In genomic region chr9:129806126-129806525, GRCh38 we compare ENCODE assay signal across 17 cellular contexts. TPM values are rescaled to one million over a fixed set of nuclear protein-coding genes. Genes with fewer than 3 reads are reported as not detected.
DNase-seq lines count a peak whose midpoint lies in the region; ATAC-seq, FAIRE-seq and TF ChIP-seq lines count a peak whose summit lies in the region.
"Had no signal": no experiment of that assay in that cellular context is flagged by ENCODE, and none has a peak within 500 bp of the region (broad histone marks: within the 10 kb centered on the region; RNA-seq: fewer than 3 reads in every experiment).

No MANE protein-coding gene starts in this region.

- CTCF ChIA-PET in activated CD4-positive, alpha-beta T cell treated with anti-CD3 and anti-CD28 coated beads, Interleukin-2, amount 10 ng/mL, durations not matched to agents 7 days and 5 days (lab: Charles Lee): interaction anchor here (0.5 kb wide), 1 partner anchor 376 kb away, joined by 3 read pairs; no protein-coding TSS in a partner anchor

- peaks cover 47% of the 10 kb centered on the region for H3K36me3 Mint-ChIP-seq in activated CD4-positive, alpha-beta T cell treated with anti-CD3 and anti-CD28 coated beads, Interleukin-2, amount 10 ng/mL, durations not matched to agents 7 days and 5 days (ENCODE audit: low read depth)
- H3K36me3 Mint-ChIP-seq in brain: peaks cover 50% of the 10 kb centered on the region

- H3K9me3 Mint-ChIP-seq in activated CD4-positive, alpha-beta T cell treated with anti-CD3 and anti-CD28 coated beads, Interleukin-2, amount 10 ng/mL, durations not matched to agents 7 days and 5 days: no peaks in the 10 kb centered on the region
- no peaks in the 10 kb centered on the region for H3K9me3 Mint-ChIP-seq in brain

- 40 to 53% (median 46%) methylated on average over 3 of the region's 3 CpGs for WGBS in spleen, 5 donors
- WGBS in sigmoid colon, 2 donors: 13 to 51% methylated on average over 3 of the region's 3 CpGs

- H3K27ac ChIP-seq in spleen: peak overlapping the region in 5 of 8 donors; percentile 50 to 69 (median 62)
- H3K27ac ChIP-seq in sigmoid colon: no peak overlapping the region
- H3K27ac ChIP-seq: adrenal gland, esophagus squamous epithelium, thoracic aorta had no signal

- H3K27ac Mint-ChIP-seq in activated CD4-positive, alpha-beta T cell treated with anti-CD3 and anti-CD28 coated beads, Interleukin-2, amount 10 ng/mL, durations not matched to agents 7 days and 5 days: peak overlapping the region; percentile 3
- H3K27ac Mint-ChIP-seq in brain: peak overlapping the region in 2 of 5 experiments; percentile 48 to 57

- no peak for DNase-seq in activated CD4-positive, alpha-beta T cell treated with anti-CD3 and anti-CD28 coated beads, Interleukin-2, amount 10 ng/mL, durations not matched to agents 7 days and 5 days
- DNase-seq in activated CD4-positive, alpha-beta T cell treated with anti-CD3 and anti-CD28 coated beads, Interleukin-2, amount 50 U/mL, for 4 hours: no peak
- DNase-seq in NOMO-1 treated with DMSO at 0.1 percent for 48 hours (lab: John Stamatoyannopoulos, UW; ENCODE audit: unreplicated experiment): peak; percentile 59
- no peak for DNase-seq in spleen
- no peak for DNase-seq in GM19239 (ENCODE audit: insufficient read length, low spot score)
- no peak for DNase-seq in sigmoid colon
- DNase-seq: adrenal gland; DND-41; esophagus squamous epithelium; left ventricle myocardium superior; NCI-H1105 treated with DMSO at 0.1 percent for 48 hours; stimulated activated CD4-positive, alpha-beta T cell treated with anti-CD3 and anti-CD28 coated beads, Interleukin-12 subunit alpha, Interleukin-12 subunit beta, amount 100 ng/mL, for 4 hours; T-helper 2 cell had no signal

- POLR2A ChIA-PET in activated CD4-positive, alpha-beta T cell treated with anti-CD3 and anti-CD28 coated beads, Interleukin-2, amount 10 ng/mL, durations not matched to agents 7 days and 5 days (lab: Charles Lee): no interaction called here

- H3K4me3 ChIP-seq in spleen (peak overlapping the region in 1 of 8 donors; percentile 6), sigmoid colon (no peak overlapping the region)
- H3K4me3 ChIP-seq: adrenal gland, esophagus squamous epithelium, thoracic aorta had no signal

- peaks cover 8 to 56% (median 22%) of the 10 kb centered on the region in 6 donors for H3K4me1 ChIP-seq in spleen
- H3K4me1 ChIP-seq in sigmoid colon: peaks cover 0 to 15% (median 12%) of the 10 kb centered on the region in 4 donors

- no peaks in the 10 kb centered on the region for H3K27me3 ChIP-seq in spleen (replicated peaks in 1 of 7)
- H3K27me3 ChIP-seq in sigmoid colon: no peaks in the 10 kb centered on the region
- H3K27me3 ChIP-seq: adrenal gland, esophagus squamous epithelium had no signal

- TF ChIP-seq EP300 in sigmoid colon (IDR thresholded peaks at IDR 0.05): no peak

- peaks cover 0 to 69% (median 37%) of the 10 kb centered on the region in 6 donors for H3K36me3 ChIP-seq in spleen
- H3K36me3 ChIP-seq in sigmoid colon: peaks cover 10 to 44% (median 14%) of the 10 kb centered on the region in 4 donors

- ATAC-seq in GM19452 (IDR thresholded peaks at IDR 0.05; ENCODE audit: unreplicated experiment): no peak
- ATAC-seq: left ventricle myocardium superior had no signal

- TF ChIP-seq CTCF in brain (conservative IDR thresholded peaks at IDR 0.05): no peak
- no peak for TF ChIP-seq CTCF in spleen (IDR thresholded peaks at IDR 0.05 in 8 of 11, conservative IDR thresholded peaks at IDR 0.05 in 3 of 11)
- no peak for TF ChIP-seq CTCF in sigmoid colon (IDR thresholded peaks at IDR 0.05)

- H3K4me1 Mint-ChIP-seq in activated CD4-positive, alpha-beta T cell treated with anti-CD3 and anti-CD28 coated beads, Interleukin-2, amount 10 ng/mL, durations not matched to agents 7 days and 5 days: peaks cover 48% of the 10 kb centered on the region
- peaks cover 37% of the 10 kb centered on the region for H3K4me1 Mint-ChIP-seq in brain

- no peaks in the 10 kb centered on the region for H3K27me3 Mint-ChIP-seq in activated CD4-positive, alpha-beta T cell treated with anti-CD3 and anti-CD28 coated beads, Interleukin-2, amount 10 ng/mL, durations not matched to agents 7 days and 5 days
- no peaks in the 10 kb centered on the region for H3K27me3 Mint-ChIP-seq in brain

- intact Hi-C loops in spleen (cut with DNase I; ENCODE audit: low total_unique reads) (no loop called here), sigmoid colon (cut with DNase I) (no loop called here)

- no peak overlapping the region for H3K4me3 Mint-ChIP-seq in activated CD4-positive, alpha-beta T cell treated with anti-CD3 and anti-CD28 coated beads, Interleukin-2, amount 10 ng/mL, durations not matched to agents 7 days and 5 days
- H3K4me3 Mint-ChIP-seq in brain: peak overlapping the region in 4 of 5 experiments; percentile 13 to 75 (median 48)

- no peaks in the 10 kb centered on the region for H3K9me3 ChIP-seq in spleen
- H3K9me3 ChIP-seq in sigmoid colon: no peaks in the 10 kb centered on the region
- H3K9me3 ChIP-seq: adrenal gland, esophagus squamous epithelium, thoracic aorta had no signal

- FAIRE-seq in GM19239 (lab: Jason Lieb, UNC): no peak

- TF ChIP-seq POLR2A in spleen (IDR thresholded peaks at IDR 0.05): no peak
- TF ChIP-seq POLR2A in sigmoid colon (IDR thresholded peaks at IDR 0.05): no peak

RNA-seq across cellular contexts. Expression of gene TOR1B, which starts 3.1 kb away (rescaled TPM):
- total RNA-seq in activated CD4-positive, alpha-beta T cell treated with anti-CD3 and anti-CD28 coated beads, Interleukin-2, amount 10 ng/mL, durations not matched to agents 7 days and 5 days: 10 to 100 TPM; 21.9 to 27.1 TPM
- polyA plus RNA-seq in brain (ENCODE audit: insufficient read depth, low read depth, low replicate concordance) (23.7 TPM), spleen (1 to 10 TPM; 5.3 to 8.3 (median 6.3) TPM), sigmoid colon (10 to 100 TPM in 2 of 3 donors, 1 to 10 TPM in 1; 7.8 to 31.3 (median 11.1) TPM)
- total RNA-seq in spleen (10 to 100 TPM; 16.1 to 38.0 (median 18.9) TPM), sigmoid colon (10 to 100 TPM; 20.2 to 22.9 (median 21.3) TPM)

RNA-seq across cellular contexts. Expression of gene TOR1A, which starts 17.8 kb away (rescaled TPM):
- 10 to 100 TPM; 52.0 to 58.5 TPM for total RNA-seq in activated CD4-positive, alpha-beta T cell treated with anti-CD3 and anti-CD28 coated beads, Interleukin-2, amount 10 ng/mL, durations not matched to agents 7 days and 5 days
- polyA plus RNA-seq in brain (ENCODE audit: insufficient read depth, low read depth, low replicate concordance) (53.5 TPM), spleen (10 to 100 TPM; 13.3 to 20.0 (median 16.5) TPM), sigmoid colon (10 to 100 TPM; 12.5 to 27.6 (median 13.2) TPM)
- total RNA-seq in spleen (10 to 100 TPM; 27.7 to 49.5 (median 32.5) TPM), sigmoid colon (10 to 100 TPM; 31.6 to 51.2 (median 36.1) TPM)

RNA-seq across cellular contexts. Expression of gene C9orf78, which starts 28.9 kb away (rescaled TPM):
- total RNA-seq in activated CD4-positive, alpha-beta T cell treated with anti-CD3 and anti-CD28 coated beads, Interleukin-2, amount 10 ng/mL, durations not matched to agents 7 days and 5 days: 10 to 100 TPM; 83.9 to 89.2 TPM
- polyA plus RNA-seq in brain (ENCODE audit: insufficient read depth, low read depth, low replicate concordance): 119 TPM
- total RNA-seq in spleen: 100 to 1,000 TPM in 1 of 7 donors, 10 to 100 TPM in 6; 35.6 to 105 (median 47.3) TPM
- polyA plus RNA-seq in spleen: 10 to 100 TPM; 51.5 to 68.9 (median 66.3) TPM
- total RNA-seq in sigmoid colon: 100 to 1,000 TPM in 1 of 4 donors, 10 to 100 TPM in 3; 55.7 to 172 (median 66.0) TPM
- 10 to 100 TPM; 63.1 to 84.1 (median 74.9) TPM for polyA plus RNA-seq in sigmoid colon

RNA-seq across cellular contexts. Expression of gene USP20, which starts 29.1 kb away (rescaled TPM):
- total RNA-seq in activated CD4-positive, alpha-beta T cell treated with anti-CD3 and anti-CD28 coated beads, Interleukin-2, amount 10 ng/mL, durations not matched to agents 7 days and 5 days: 100 to 1,000 TPM in 1 of 2 experiments, 10 to 100 TPM in 1; 90.8 to 105 TPM
- polyA plus RNA-seq in brain (ENCODE audit: insufficient read depth, low read depth, low replicate concordance): 61.8 TPM
- 10 to 100 TPM; 29.7 to 55.3 (median 39.4) TPM for total RNA-seq in spleen
- 10 to 100 TPM; 38.1 to 83.7 (median 67.6) TPM for polyA plus RNA-seq in spleen
- total RNA-seq in sigmoid colon: 10 to 100 TPM; 17.5 to 52.1 (median 21.8) TPM
- 10 to 100 TPM in 1 of 3 donors, 1 to 10 TPM in 2; 7.9 to 26.7 (median 9.6) TPM for polyA plus RNA-seq in sigmoid colon

RNA-seq across cellular contexts. Expression of gene PTGES, which starts 53.3 kb away (rescaled TPM):
- total RNA-seq in activated CD4-positive, alpha-beta T cell treated with anti-CD3 and anti-CD28 coated beads, Interleukin-2, amount 10 ng/mL, durations not matched to agents 7 days and 5 days: not detected
- 1.8 TPM for polyA plus RNA-seq in brain (ENCODE audit: insufficient read depth, low read depth, low replicate concordance)
- 1 to 10 TPM; 1.4 to 7.2 (median 2.2) TPM for total RNA-seq in spleen
- 1 to 10 TPM; 4.7 to 6.1 (median 4.8) TPM for polyA plus RNA-seq in spleen
- 1 to 10 TPM; 2.7 to 6.8 (median 3.7) TPM for total RNA-seq in sigmoid colon
- polyA plus RNA-seq in sigmoid colon: 10 to 100 TPM in 1 of 3 donors, 1 to 10 TPM in 1, under 1 TPM in 1; 0.92 to 10.2 (median 7.0) TPM
- total RNA-seq: activated CD8-positive, alpha-beta memory T cell treated with anti-CD3 and anti-CD28 coated beads for 36 hours had no signal

Comparison
In these comparisons a context has a peak if more than half of its experiments do, and no peak if none do; other contexts are left out.
1. H3K27ac ChIP-seq: peak in spleen (5 of 8); none in sigmoid colon (0 of 4).